12 cellular contexts compared by ENCODE assay signal in the genomic region with DNA sequence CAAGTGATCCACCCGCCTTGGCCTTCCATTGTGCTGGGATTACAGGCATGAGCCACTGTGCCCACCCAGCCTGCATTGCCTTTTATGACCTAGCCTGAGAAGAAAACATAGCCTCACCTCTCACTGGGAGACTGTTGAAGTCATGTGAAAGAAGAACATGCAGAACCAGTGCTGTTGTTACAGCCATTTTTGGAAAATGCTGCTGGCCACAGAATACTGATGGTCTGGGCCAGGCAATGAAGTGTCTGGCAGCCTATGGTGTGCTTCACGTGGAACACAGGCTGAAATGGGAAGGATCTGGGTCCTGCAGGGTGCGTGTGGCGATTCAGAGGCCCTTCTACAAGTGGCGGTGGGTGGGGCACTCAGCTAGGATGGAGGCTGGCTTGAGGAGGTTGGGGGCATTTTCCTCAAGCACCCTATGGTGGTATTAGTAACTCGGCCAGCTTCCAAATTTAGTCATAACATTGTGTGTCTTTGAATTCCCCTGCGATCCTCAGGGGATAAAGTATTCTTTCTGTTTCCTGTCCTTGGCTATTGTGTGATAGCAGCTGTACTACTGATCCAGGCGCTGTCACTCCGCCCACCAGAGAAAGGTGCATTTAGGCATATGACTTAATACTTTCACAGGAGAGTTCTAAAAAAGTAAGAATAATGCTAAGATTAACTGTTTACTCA. TPM values are rescaled to one million over a fixed set of nuclear protein-coding genes. Genes with fewer than 3 reads are reported as not detected.
A peak's percentile ranks its signal among the peaks of the same experiment; 100 is the strongest.
DNase-seq lines count a peak whose midpoint lies in the region; ATAC-seq, FAIRE-seq and TF ChIP-seq lines count a peak whose summit lies in the region.
"Had no signal": no experiment of that assay in that cellular context is flagged by ENCODE, and none has a peak within 500 bp of the region (broad histone marks: within the 10 kb centered on the region; RNA-seq: fewer than 3 reads in every experiment).

No MANE protein-coding gene starts in this region.

- no peak for TF ChIP-seq EP300 in K562 (IDR thresholded peaks at IDR 0.05; ENCODE audit: low read length)

- FAIRE-seq in K562 (lab: Jason Lieb, UNC) = no peak

- H3K4me3 ChIP-seq in heart right ventricle = no peak overlapping the region
- no peak overlapping the region for H3K4me3 ChIP-seq in right atrium auricular region
- H3K4me3 ChIP-seq in K562 = no peak overlapping the region
- peak overlapping the region in 3 of 5 donors; percentile 18 to 31 (median 19) for H3K4me3 ChIP-seq in subcutaneous abdominal adipose tissue (ENCODE audit: low read depth in 1 of 5, low read length in 5 of 5)

- no peaks in the 10 kb centered on the region for H3K79me2 ChIP-seq in K562 (ENCODE audit: control insufficient read depth, insufficient read depth, low read length)

- no peak for TF ChIP-seq POLR2A in K562 (conservative IDR thresholded peaks at IDR 0.05)

- TF ChIP-seq RAD21 in K562 (CRISPR knock-in tag; conservative IDR thresholded peaks at IDR 0.05 in 1 of 2, IDR thresholded peaks at IDR 0.05 in 1 of 2) = no peak

- H3K27ac ChIP-seq in heart right ventricle = peak overlapping the region in 5 of 10 donors; percentile 15 to 71 (median 42)
- H3K27ac ChIP-seq in right atrium auricular region = no peak overlapping the region
- H3K27ac ChIP-seq in K562 (ENCODE audit: extremely low read depth, low read depth, low read length) = no peak overlapping the region
- H3K27ac ChIP-seq in subcutaneous abdominal adipose tissue (ENCODE audit: low read depth, low read length) = no peak overlapping the region

- DNase-seq in heart right ventricle = peak; percentile 29 to 50
- no peak for DNase-seq in right atrium auricular region (ENCODE audit: low spot score)
- DNase-seq in K562 (ENCODE audit: extremely low read depth in 1 of 4, low spot score in 3 of 4) = no peak
- DNase-seq in stimulated activated CD4-positive, alpha-beta T cell treated with anti-CD3 and anti-CD28 coated beads, Interleukin-4, amount 100 ng/mL, for 24 hours = no peak
- DNase-seq in activated CD4-positive, alpha-beta T cell treated with anti-CD3 and anti-CD28 coated beads for 4 hours = no peak
- DNase-seq: activated T-cell treated with anti-CD3 and anti-CD28 coated beads for 4 hours, cerebellar nuclear complex, H7, NCI-H526 treated with DMSO at 0.1 percent for 48 hours had no signal

- no peaks in the 10 kb centered on the region for H3K9me1 ChIP-seq in K562 (ENCODE audit: control insufficient read depth, insufficient read depth, low read length)

- peak overlapping the region; percentile 39; the same call in 1 of the 2 replicates for H2AFZ ChIP-seq in K562 (ENCODE audit: low read depth, low read length)

- TF ChIP-seq CTCF in heart right ventricle (IDR thresholded peaks at IDR 0.05) (no peak), right atrium auricular region (IDR thresholded peaks at IDR 0.05) (no peak), K562 (IDR thresholded peaks at IDR 0.05 in 2 of 3, conservative IDR thresholded peaks at IDR 0.05 in 1 of 3; ENCODE audit: insufficient read depth in 2 of 3, low read depth in 1 of 3, low read length in 3 of 3) (no peak)

- no peaks in the 10 kb centered on the region for H4K20me1 ChIP-seq in K562 (replicated peaks; ENCODE audit: control insufficient read depth, insufficient read depth, low read length)

- WGBS in heart right ventricle, 2 donors = 51 to 59% methylated on average over 9 of the region's 9 CpGs
- WGBS in K562 (ENCODE audit: insufficient coverage, low coverage, missing lambda C conversion rate) = 37% methylated on average over 7 of the region's 9 CpGs

- in situ Hi-C loops in K562 (cut with MboI) = no loop called here

- CTCF ChIA-PET in K562 (lab: Yijun Ruan, JAX; ENCODE audit: low intra/inter-chr PET ratio) = no interaction called here

- intact Hi-C loops in heart right ventricle (cut with DNase I) = loop anchor here in 6 of 10 donors (5.0 to 10.0 kb wide), 5 partner anchors 136 to 1746 kb away; no protein-coding TSS in a partner anchor
- intact Hi-C loops in K562 (cut with micrococcal nuclease) = no loop called here

- ATAC-seq in heart right ventricle (peak; percentile 51 to 91 (median 84)), HG03064 (IDR thresholded peaks at IDR 0.05; ENCODE audit: low read depth, unreplicated experiment) (peak; percentile 66), K562 (no peak), GM19351 (IDR thresholded peaks at IDR 0.05; ENCODE audit: unreplicated experiment) (no peak)

- no peaks in the 10 kb centered on the region for H3K9me3 ChIP-seq in heart right ventricle
- no peaks in the 10 kb centered on the region for H3K9me3 ChIP-seq in right atrium auricular region
- no peaks in the 10 kb centered on the region for H3K9me3 ChIP-seq in K562 (replicated peaks; ENCODE audit: control insufficient read depth, insufficient read depth, low read depth, low read length)
- no peaks in the 10 kb centered on the region for H3K9me3 ChIP-seq in subcutaneous abdominal adipose tissue (ENCODE audit: control insufficient read depth in 5 of 5, low read length in 5 of 5)

- no TSS peak for BruUV-seq in K562 (replicated peaks; lab: Mats Ljungman, UMichigan)

- H3K27me3 ChIP-seq in heart right ventricle (no peaks in the 10 kb centered on the region), right atrium auricular region (no peaks in the 10 kb centered on the region), K562 (ENCODE audit: control insufficient read depth in 2 of 2, insufficient read depth in 2 of 2, low read length in 2 of 2) (no peaks in the 10 kb centered on the region), subcutaneous abdominal adipose tissue (ENCODE audit: control insufficient read depth in 5 of 5, insufficient read depth in 4 of 5, low read length in 5 of 5) (no peaks in the 10 kb centered on the region)

- no peak overlapping the region for H3K4me2 ChIP-seq in K562 (ENCODE audit: insufficient read depth, low read length)

- POLR2A ChIA-PET in K562 (lab: Yijun Ruan, JAX) = interaction anchor here (0.8 to 1.1 kb wide), 2 partner anchors 9 kb away, joined by 3 to 4 read pairs; partner anchors contain the start of gene RAD52

- peaks cover 0 to 19% (median 8%) of the 10 kb centered on the region in 9 donors for H3K4me1 ChIP-seq in heart right ventricle
- H3K4me1 ChIP-seq in right atrium auricular region = no peaks in the 10 kb centered on the region
- peaks cover 0 to 2% of the 10 kb centered on the region in 2 experiments; a peak in 3 of 5 replicates for H3K4me1 ChIP-seq in K562 (replicated peaks in 1 of 2; ENCODE audit: control insufficient read depth in 2 of 2, insufficient read depth in 2 of 2, low read length in 2 of 2)
- H3K4me1 ChIP-seq in subcutaneous abdominal adipose tissue (ENCODE audit: control insufficient read depth in 5 of 5, insufficient read depth in 5 of 5, low read length in 5 of 5) = peaks cover 0 to 15% (median 4%) of the 10 kb centered on the region in 5 donors

- no peaks in the 10 kb centered on the region for H3K36me3 ChIP-seq in heart right ventricle
- no peaks in the 10 kb centered on the region for H3K36me3 ChIP-seq in right atrium auricular region
- no peaks in the 10 kb centered on the region for H3K36me3 ChIP-seq in K562 (ENCODE audit: control insufficient read depth, insufficient read depth, low read length)
- no peaks in the 10 kb centered on the region for H3K36me3 ChIP-seq in subcutaneous abdominal adipose tissue (ENCODE audit: control insufficient read depth in 5 of 5, insufficient read depth in 5 of 5, low read length in 5 of 5)

- H3K9ac ChIP-seq in K562 (ENCODE audit: insufficient read depth in 1 of 2, low read depth in 2 of 2, low read length in 2 of 2) (no peak overlapping the region), subcutaneous abdominal adipose tissue (ENCODE audit: low read length in 5 of 5) (no peak overlapping the region)

RNA-seq across cellular contexts. Expression of gene RAD52, which starts 9.1 kb away (rescaled TPM):
- total RNA-seq in heart right ventricle (1 to 10 TPM; 4.8 to 9.6 (median 6.1) TPM), right atrium auricular region (1 to 10 TPM; 7.4 to 8.8 TPM), K562 (2014; rRNA removed) (8.6 and 8.7 TPM in 2 replicates), K562 (2014; rRNA removed; fragmentation: Illumina TruSeq; extraction: Trizol) (9.3 and 9.9 TPM in 2 replicates), K562 (2015; rRNA removed; fragmentation: Illumina TruSeq; extraction: Trizol) (11.8 TPM in 2 replicates), K562 (2021) (7.6 and 9.8 TPM in 2 replicates)
- polyA plus RNA-seq in heart right ventricle (10 to 100 TPM in 1 of 2 donors, 1 to 10 TPM in 1; 4.1 to 14.8 TPM), K562 (2011; rRNA removed) (12.3 and 13.5 TPM in 2 replicates), K562 (2014; fragmentation: Illumina TruSeq; extraction: Trizol) (7.2 and 10.1 TPM in 2 replicates), K562 (2014; fragmentation: Nextera tagmentation; extraction: Ambion mirVana) (1 to 10 TPM; 1.3 to 1.6 TPM), K562 (2014; rRNA removed) (11.0 and 15.9 TPM in 2 replicates)
- 48.0 and 54.7 TPM in 2 replicates for total RNA-seq in K562 (2011; cell fraction: chromatin; rRNA removed; ENCODE audit: low replicate concordance)
- total RNA-seq in K562 (2011; cell fraction: nucleolus; rRNA removed) = 28.0 and 33.7 TPM in 2 replicates
- 24.4 and 32.5 TPM in 2 replicates for total RNA-seq in K562 (2011; cell fraction: nucleoplasm; rRNA removed)
- polyA plus RNA-seq in K562 (2011; cell fraction: cytosol; rRNA removed) = 6.3 TPM in 2 replicates
- 62.4 and 63.4 TPM in 2 replicates for polyA plus RNA-seq in K562 (2011; cell fraction: nucleus; rRNA removed)
- 5.8 and 6.2 TPM in 2 replicates for polyA plus RNA-seq in K562 (2012)
- polyA minus RNA-seq in K562 (2011; rRNA and poly(A)+ RNA removed) = 28.1 and 37.1 TPM in 2 replicates
- 7.4 and 10.3 TPM in 2 replicates for polyA minus RNA-seq in K562 (2011; cell fraction: cytosol; rRNA and poly(A)+ RNA removed)
- 12.7 and 31.8 TPM in 2 replicates for polyA minus RNA-seq in K562 (2011; cell fraction: nucleus; rRNA and poly(A)+ RNA removed)

RNA-seq across cellular contexts. Expression of gene ERC1, which starts 32.4 kb away (rescaled TPM):
- 10 to 100 TPM; 37.7 to 67.5 (median 49.5) TPM for total RNA-seq in heart right ventricle
- polyA plus RNA-seq in heart right ventricle = 10 to 100 TPM in 1 of 2 donors, 1 to 10 TPM in 1; 6.5 to 23.0 TPM
- total RNA-seq in right atrium auricular region = 10 to 100 TPM; 40.3 to 43.0 TPM
- 35.9 and 86.9 TPM in 2 replicates for total RNA-seq in K562 (2011; cell fraction: chromatin; rRNA removed; ENCODE audit: low replicate concordance)
- total RNA-seq in K562 (2011; cell fraction: nucleolus; rRNA removed) = 9.8 and 11.2 TPM in 2 replicates
- total RNA-seq in K562 (2011; cell fraction: nucleoplasm; rRNA removed) = 26.0 and 26.7 TPM in 2 replicates
- 3.3 and 4.8 TPM in 2 replicates for total RNA-seq in K562 (2014; rRNA removed)
- total RNA-seq in K562 (2014; rRNA removed; fragmentation: Illumina TruSeq; extraction: Trizol) = 6.3 and 8.3 TPM in 2 replicates
- 5.8 and 7.1 TPM in 2 replicates for total RNA-seq in K562 (2015; rRNA removed; fragmentation: Illumina TruSeq; extraction: Trizol)
- total RNA-seq in K562 (2021) = 10.9 and 11.8 TPM in 2 replicates
- polyA plus RNA-seq in K562 (2011; rRNA removed) = 2.6 and 2.7 TPM in 2 replicates
- polyA plus RNA-seq in K562 (2011; cell fraction: cytosol; rRNA removed) = 2.0 and 2.8 TPM in 2 replicates
- 8.0 and 9.7 TPM in 2 replicates for polyA plus RNA-seq in K562 (2011; cell fraction: nucleus; rRNA removed)
- 3.7 and 4.3 TPM in 2 replicates for polyA plus RNA-seq in K562 (2012)
- 5.4 and 6.1 TPM in 2 replicates for polyA plus RNA-seq in K562 (2014; fragmentation: Illumina TruSeq; extraction: Trizol)
- 1 to 10 TPM in 1 of 2 experiments, under 1 TPM in 1; 0.74 to 1.4 TPM for polyA plus RNA-seq in K562 (2014; fragmentation: Nextera tagmentation; extraction: Ambion mirVana)
- 2.5 and 3.2 TPM in 2 replicates for polyA plus RNA-seq in K562 (2014; rRNA removed)
- polyA minus RNA-seq in K562 (2011; rRNA and poly(A)+ RNA removed) = 20.2 and 24.2 TPM in 2 replicates
- polyA minus RNA-seq in K562 (2011; cell fraction: cytosol; rRNA and poly(A)+ RNA removed) = 8.2 and 9.1 TPM in 2 replicates
- polyA minus RNA-seq in K562 (2011; cell fraction: nucleus; rRNA and poly(A)+ RNA removed) = 11.0 and 16.6 TPM in 2 replicates

Comparison
In these comparisons a context has a peak if more than half of its experiments do, and no peak if none do; other contexts are left out.
1. DNase-seq: peak in heart right ventricle (2 of 2); none in right atrium auricular region (single experiment), K562 (0 of 4), stimulated activated CD4-positive, alpha-beta T cell treated with anti-CD3 and anti-CD28 coated beads, Interleukin-4, amount 100 ng/mL, for 24 hours (single experiment) and activated CD4-positive, alpha-beta T cell treated with anti-CD3 and anti-CD28 coated beads for 4 hours (0 of 2).
2. ATAC-seq: peak in heart right ventricle (8 of 8) and HG03064 (single experiment); none in K562 (single experiment) and GM19351 (single experiment).
3. H3K4me3 ChIP-seq: peak in subcutaneous abdominal adipose tissue (3 of 5); none in heart right ventricle (0 of 10), right atrium auricular region (0 of 2) and K562 (single experiment).